Comparison of ENCODE assay signal across 31 cellular contexts in genomic region chr6:166879594-166879993, GRCh38.
"Had no signal": no experiment of that assay in that cellular context is flagged by ENCODE, and none has a peak within 500 bp of the region (broad histone marks: within the 10 kb centered on the region; RNA-seq: fewer than 3 reads in every experiment).

No MANE protein-coding gene starts in this region.

- H3K4me1 ChIP-seq: esophagus squamous epithelium had no signal

- H3K4me3 ChIP-seq: esophagus squamous epithelium had no signal

- H3K36me3 ChIP-seq: esophagus squamous epithelium had no signal

- DNase-seq: activated CD4-positive, alpha-beta memory T cell treated with anti-CD3 and anti-CD28 coated beads, Interleukin-2, amount 10 ng/mL, durations not matched to agents 7 days and 5 days; activated CD4-positive, alpha-beta T cell treated with anti-CD3 and anti-CD28 coated beads for 1 hour; activated CD4-positive, alpha-beta T cell treated with anti-CD3 and anti-CD28 coated beads for 4 hours; activated CD4-positive, alpha-beta T cell treated with anti-CD3 and anti-CD28 coated beads, Interleukin-2, amount 10 ng/mL, durations not matched to agents 7 days and 5 days; activated CD4-positive, alpha-beta T cell treated with anti-CD3 and anti-CD28 coated beads, Interleukin-2, amount 50 U/mL, for 4 hours; activated CD8-positive, alpha-beta memory T cell treated with anti-CD3 and anti-CD28 coated beads, Interleukin-2, amount 50 U/mL, for 48 hours; activated gamma-delta T cell; activated naive CD4-positive, alpha-beta T cell; activated naive CD4-positive, alpha-beta T cell treated with anti-CD3 and anti-CD28 coated beads, Interleukin-2, amount 10 ng/mL, durations not matched to agents 7 days and 5 days; activated naive CD8-positive, alpha-beta T cell treated with anti-CD3 and anti-CD28 coated beads, Interleukin-2, amount 10 ng/mL, durations not matched to agents 7 days and 5 days; activated T-cell treated with anti-CD3 and anti-CD28 coated beads for 4 hours; activated T-cell treated with anti-CD3 and anti-CD28 coated beads, Interleukin-2, amount 50 U/mL, for 24 hours; activated T-cell treated with anti-CD3 and anti-CD28 coated beads, Interleukin-2, amount 50 U/mL, for 72 hours; amniotic stem cell; anterior cingulate cortex; caudate nucleus; cortex of kidney; dermis blood vessel endothelial cell; effector CD4-positive, alpha-beta T cell; effector memory CD8-positive, alpha-beta T cell; esophagus squamous epithelium; foreskin melanocyte; head of caudate nucleus; T-helper 2 cell had no signal

- H3K9me3 ChIP-seq: esophagus squamous epithelium had no signal

- ATAC-seq: activated naive CD4-positive, alpha-beta T cell treated with anti-CD3 and anti-CD28 coated beads, Interleukin-2, amount 50 U/mL, for 72 hours; activated T-cell treated with anti-CD3 and anti-CD28 coated beads, Interleukin-2, amount 50 U/mL, for 72 hours; effector memory CD8-positive, alpha-beta T cell; WTC11 had no signal

- H3K27ac ChIP-seq: epithelial cell of prostate, esophagus squamous epithelium, VCaP had no signal

- FAIRE-seq: astrocyte, endothelial cell of umbilical vein, TTC549 had no signal
